ENCODE assay signal across 16 cellular contexts in the genomic region with DNA sequence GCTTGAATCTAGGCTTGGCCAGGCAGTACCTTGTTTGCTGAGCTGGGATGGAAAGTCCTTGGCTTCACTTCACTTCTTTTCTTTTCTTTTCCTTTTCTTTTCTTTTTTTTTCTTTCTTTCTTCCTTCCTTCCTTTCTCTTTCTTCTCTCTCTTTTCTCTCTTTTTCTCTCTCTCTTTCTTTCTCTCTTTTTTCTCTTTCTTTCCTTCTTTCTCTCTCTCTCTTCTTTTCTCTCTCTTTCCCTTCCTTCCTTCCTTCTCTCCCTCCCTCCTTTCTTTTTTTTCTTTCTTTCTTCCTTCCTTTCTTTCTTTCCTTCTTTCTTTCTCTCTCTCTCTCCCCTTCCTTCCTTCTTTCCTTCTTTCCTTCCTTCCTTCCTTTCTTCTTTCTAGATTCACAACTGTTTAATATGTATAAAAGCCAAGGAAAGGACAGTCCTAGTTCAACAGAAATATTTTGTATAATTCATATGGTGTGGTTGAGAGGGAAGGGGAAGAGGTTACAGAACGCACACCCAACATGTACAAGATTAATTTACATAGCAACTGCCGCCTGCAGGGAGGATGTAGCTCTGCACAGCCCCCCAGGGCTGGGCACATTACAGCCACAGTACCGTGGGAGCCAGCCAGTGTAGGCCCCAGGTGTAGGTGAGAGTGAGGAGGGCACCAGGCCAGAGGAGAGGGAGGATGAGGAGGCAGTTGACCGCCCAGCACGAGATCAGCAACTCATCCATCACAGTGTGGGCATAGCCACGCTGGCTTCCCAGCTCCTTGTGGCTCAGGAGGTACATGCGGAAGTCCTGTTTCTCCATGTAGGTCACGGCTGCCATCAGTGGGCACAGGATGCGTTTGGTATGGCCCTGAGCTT. TPM values are rescaled to one million over a fixed set of nuclear protein-coding genes. Genes with fewer than 3 reads are reported as not detected.
"Had no signal": no experiment of that assay in that cellular context is flagged by ENCODE, and none has a peak within 500 bp of the region (broad histone marks: within the 10 kb centered on the region; RNA-seq: fewer than 3 reads in every experiment).

No MANE protein-coding gene starts in this region.

- H3K27me3 ChIP-seq: colonic mucosa, esophagus muscularis mucosa, sigmoid colon, spleen, upper lobe of left lung had no signal

- H3K4me1 ChIP-seq: colonic mucosa had no signal

- DNase-seq: activated CD4-positive, alpha-beta T cell treated with anti-CD3 and anti-CD28 coated beads for 4 hours; activated CD8-positive, alpha-beta T cell treated with anti-CD3 and anti-CD28 coated beads for 36 hours; activated gamma-delta T cell treated with Interleukin-2 at 50 U/mL for 16 hours; activated naive CD8-positive, alpha-beta T cell treated with anti-CD3 and anti-CD28 coated beads, Interleukin-2, amount 10 ng/mL, durations not matched to agents 7 days and 5 days; activated T-cell treated with anti-CD3 and anti-CD28 coated beads, Interleukin-2, amount 50 U/mL, for 72 hours; central memory CD4-positive, alpha-beta T cell; colonic mucosa; hippocampal formation; kidney; sigmoid colon; spleen; stimulated activated naive CD8-positive, alpha-beta T cell treated with anti-CD3 and anti-CD28 coated beads, Interleukin-15, amount 100 ng/mL, for 72 hours; T-helper 1 cell had no signal

- ATAC-seq: activated CD8-positive, alpha-beta T cell treated with anti-CD3 and anti-CD28 coated beads for 36 hours; activated T-cell treated with anti-CD3 and anti-CD28 coated beads, Interleukin-2, amount 50 U/mL, for 72 hours; stimulated activated naive CD8-positive, alpha-beta T cell treated with anti-CD3 and anti-CD28 coated beads, Interleukin-15, amount 100 ng/mL, for 72 hours had no signal

- H3K36me3 ChIP-seq: colonic mucosa, esophagus muscularis mucosa, sigmoid colon, spleen, upper lobe of left lung had no signal

- FAIRE-seq: kidney had no signal

- H3K9me3 ChIP-seq: colonic mucosa, esophagus muscularis mucosa, sigmoid colon, spleen, upper lobe of left lung had no signal

- H3K4me3 ChIP-seq: colonic mucosa, esophagus muscularis mucosa, sigmoid colon, spleen, upper lobe of left lung had no signal

- H3K27ac ChIP-seq: colonic mucosa, esophagus muscularis mucosa, sigmoid colon, upper lobe of left lung had no signal

RNA-seq across cellular contexts. Expression of a gene that starts 9.7 kb away (rescaled TPM):
- total RNA-seq: activated CD8-positive, alpha-beta T cell treated with anti-CD3 and anti-CD28 coated beads for 36 hours; activated T-cell treated with anti-CD3 and anti-CD28 coated beads, Interleukin-2, amount 50 U/mL, for 72 hours had no signal
- polyA plus RNA-seq: neural cell had no signal

RNA-seq across cellular contexts. Expression of a gene that starts 34.8 kb away (rescaled TPM):
- total RNA-seq: activated CD8-positive, alpha-beta T cell treated with anti-CD3 and anti-CD28 coated beads for 36 hours; activated naive CD8-positive, alpha-beta T cell treated with anti-CD3 and anti-CD28 coated beads, Interleukin-2, amount 10 ng/mL, durations not matched to agents 7 days and 5 days; activated T-cell treated with anti-CD3 and anti-CD28 coated beads, Interleukin-2, amount 50 U/mL, for 72 hours; kidney had no signal
- polyA plus RNA-seq: neural cell had no signal
